Comparison of ENCODE assay signal across 10 cellular contexts in the genomic region with DNA sequence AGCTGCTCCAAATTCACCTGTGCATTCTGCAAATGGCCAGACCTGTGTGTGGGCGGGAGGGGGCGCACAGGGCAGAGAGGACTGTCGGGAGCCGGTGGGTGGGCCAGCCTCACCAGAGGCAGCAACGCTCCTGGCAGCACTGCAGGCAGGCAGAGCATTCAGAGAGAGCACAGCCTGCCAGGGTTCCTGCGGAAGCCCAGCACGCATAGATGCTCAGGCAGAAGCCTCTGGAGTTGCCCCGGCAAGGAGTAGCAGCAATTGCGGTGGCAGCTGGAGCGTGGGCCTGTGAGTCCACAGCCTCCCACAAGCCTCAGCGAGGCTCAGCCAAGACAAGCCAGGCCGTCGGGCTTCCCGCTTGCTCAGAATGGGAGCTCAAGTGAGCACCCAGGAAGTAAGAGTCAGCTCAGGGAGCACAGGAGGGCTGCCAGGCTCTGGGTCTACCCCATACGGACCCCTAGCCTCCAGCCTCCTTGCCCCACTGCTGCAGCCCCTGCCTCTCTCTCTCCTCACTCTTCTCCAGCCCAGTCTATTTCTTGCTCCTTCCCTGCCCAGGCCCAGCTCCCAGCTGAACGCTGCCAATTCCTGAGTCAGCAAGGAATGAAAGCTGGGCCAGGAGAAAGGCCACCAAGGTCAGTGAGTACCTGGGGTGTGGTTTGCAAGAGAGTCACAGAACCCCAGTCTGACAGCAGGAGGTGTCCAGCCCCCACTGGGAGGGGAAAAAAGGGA. TPM values are rescaled to one million over a fixed set of nuclear protein-coding genes. Genes with fewer than 3 reads are reported as not detected.
DNase-seq lines count a peak whose midpoint lies in the region; ATAC-seq and TF ChIP-seq lines count a peak whose summit lies in the region.
"Had no signal": no experiment of that assay in that cellular context is flagged by ENCODE, and none has a peak within 500 bp of the region (broad histone marks: within the 10 kb centered on the region; RNA-seq: fewer than 3 reads in every experiment).

No MANE protein-coding gene starts in this region.

- H3K4me3 ChIP-seq in NT2/D1 (ENCODE audit: insufficient read length, low read depth): no peak overlapping the region
- no peak overlapping the region for H3K4me3 ChIP-seq in fibroblast of the aortic adventitia (ENCODE audit: low read depth, low read length)
- H3K4me3 ChIP-seq: uterus had no signal

- ATAC-seq in GM18502 (IDR thresholded peaks at IDR 0.05; ENCODE audit: poor library complexity, unreplicated experiment): no peak
- ATAC-seq: naive thymus-derived CD4-positive, alpha-beta T cell; T-helper 17 cell had no signal

- H3K27me3 ChIP-seq in NT2/D1 (ENCODE audit: insufficient read depth, insufficient read length): no peaks in the 10 kb centered on the region
- H3K27me3 ChIP-seq: uterus had no signal

- no peak for TF ChIP-seq CTCF in fibroblast of the aortic adventitia (IDR thresholded peaks at IDR 0.05; ENCODE audit: insufficient read depth, low read length)

- H3K36me3 ChIP-seq in NT2/D1 (ENCODE audit: insufficient read depth, insufficient read length, low read length): no peaks in the 10 kb centered on the region
- H3K36me3 ChIP-seq: uterus had no signal

- DNase-seq in AG08395 (ENCODE audit: low spot score): peak; percentile 39
- DNase-seq in NT2/D1 (ENCODE audit: low read depth, low spot score): no peak
- peak; percentile 73 for DNase-seq in fibroblast of the aortic adventitia (ENCODE audit: low read depth)
- no peak for DNase-seq in NCI-H2107 treated with DMSO at 0.1 percent for 48 hours (lab: John Stamatoyannopoulos, UW; ENCODE audit: unreplicated experiment)
- DNase-seq in NCI-H1105 treated with DMSO at 0.1 percent for 48 hours (lab: John Stamatoyannopoulos, UW): no peak
- DNase-seq: DMS79, T-helper 17 cell, uterus had no signal

- peak overlapping the region; percentile 32 for H3K9ac ChIP-seq in NT2/D1 (ENCODE audit: insufficient read length, low read depth)

- peaks cover 10% of the 10 kb centered on the region for H3K4me1 ChIP-seq in NT2/D1 (ENCODE audit: insufficient read depth, insufficient read length)
- H3K4me1 ChIP-seq: uterus had no signal

- H3K9me3 ChIP-seq in NT2/D1 (ENCODE audit: insufficient read depth, low read length): no peaks in the 10 kb centered on the region
- H3K9me3 ChIP-seq: uterus had no signal

RNA-seq across cellular contexts. Expression of a gene that starts 9.6 kb away (rescaled TPM):
- 17.9 TPM in 1 of 2 replicates, not detected in the other for total RNA-seq in fibroblast of the aortic adventitia (ENCODE audit: low replicate concordance)

RNA-seq across cellular contexts. Expression of a gene that starts 9.9 kb away (rescaled TPM):
- 87.5 and 222 TPM in 2 replicates for total RNA-seq in fibroblast of the aortic adventitia (ENCODE audit: low replicate concordance)

RNA-seq across cellular contexts. Expression of a gene that starts 17.7 kb away (rescaled TPM):
- total RNA-seq in fibroblast of the aortic adventitia (ENCODE audit: low replicate concordance): 0.27 and 1.2 TPM in 2 replicates

RNA-seq across cellular contexts. Expression of a gene that starts 41.7 kb away (rescaled TPM):
- 13.3 and 27.7 TPM in 2 replicates for total RNA-seq in fibroblast of the aortic adventitia (ENCODE audit: low replicate concordance)

RNA-seq across cellular contexts. Expression of a gene that starts 42.2 kb away (rescaled TPM):
- total RNA-seq in fibroblast of the aortic adventitia (ENCODE audit: low replicate concordance): 2.9 and 15.0 TPM in 2 replicates

Comparison
In these comparisons a context has a peak if more than half of its experiments do, and no peak if none do; other contexts are left out.
1. DNase-seq: peak in AG08395 (single experiment) and fibroblast of the aortic adventitia (single experiment); none in NT2/D1 (single experiment), NCI-H2107 treated with DMSO at 0.1 percent for 48 hours (single experiment) and NCI-H1105 treated with DMSO at 0.1 percent for 48 hours (single experiment).